ENCODE assay signal across 15 cellular contexts in genomic region chr2:44201648-44202047, GRCh38. TPM values are rescaled to one million over a fixed set of nuclear protein-coding genes. Genes with fewer than 3 reads are reported as not detected.
DNase-seq lines count a peak whose midpoint lies in the region; ATAC-seq and TF ChIP-seq lines count a peak whose summit lies in the region.
"Had no signal": no experiment of that assay in that cellular context is flagged by ENCODE, and none has a peak within 500 bp of the region (broad histone marks: within the 10 kb centered on the region; RNA-seq: fewer than 3 reads in every experiment).

No MANE protein-coding gene starts in this region.

- H3K27ac Mint-ChIP-seq in CD4-positive, CD25-positive, alpha-beta regulatory T cell, result no peak overlapping the region
- H3K27ac Mint-ChIP-seq: B cell; CD8-positive, alpha-beta T cell had no signal

- H3K36me3 Mint-ChIP-seq in CD4-positive, CD25-positive, alpha-beta regulatory T cell, result peaks cover 32% of the 10 kb centered on the region

- CTCF ChIA-PET in OCI-LY7 (lab: Charles Lee; ENCODE audit: unreplicated experiment), result no interaction called here

- peak overlapping the region; percentile 16 for H3K4me3 ChIP-seq in CD4-positive, CD25-positive, alpha-beta regulatory T cell (ENCODE audit: low read depth, low read length)
- no peak overlapping the region for H3K4me3 ChIP-seq in OCI-LY7 (ENCODE audit: low read depth, low read length, poor library complexity, severe bottlenecking)
- H3K4me3 ChIP-seq in lower lobe of right lung, result no peak overlapping the region
- no peak overlapping the region for H3K4me3 ChIP-seq in Karpas-422 (ENCODE audit: low read length)
- no peak overlapping the region for H3K4me3 ChIP-seq in hepatocyte
- H3K4me3 ChIP-seq: MG63 had no signal

- no peak overlapping the region for H3K4me2 ChIP-seq in OCI-LY7 (ENCODE audit: low read length)
- H3K4me2 ChIP-seq in Karpas-422 (ENCODE audit: low read depth, low read length, poor library complexity, severe bottlenecking), result no peak overlapping the region
- no peak overlapping the region for H3K4me2 ChIP-seq in hepatocyte

- H3K79me2 ChIP-seq in OCI-LY7 (ENCODE audit: insufficient read depth, low read depth, low read length), result peaks cover 73% of the 10 kb centered on the region
- H3K79me2 ChIP-seq in Karpas-422 (ENCODE audit: low read length), result peaks cover 97% of the 10 kb centered on the region
- peaks cover 89% of the 10 kb centered on the region for H3K79me2 ChIP-seq in hepatocyte

- H3K27me3 ChIP-seq in CD4-positive, CD25-positive, alpha-beta regulatory T cell (ENCODE audit: control insufficient read depth, insufficient read depth, low read length), result no peaks in the 10 kb centered on the region
- H3K27me3 ChIP-seq in lower lobe of right lung (ENCODE audit: low read depth), result no peaks in the 10 kb centered on the region
- no peaks in the 10 kb centered on the region for H3K27me3 ChIP-seq in Karpas-422 (ENCODE audit: low read length)
- no peaks in the 10 kb centered on the region for H3K27me3 ChIP-seq in hepatocyte
- H3K27me3 ChIP-seq: MG63 had no signal

- peaks cover 37% of the 10 kb centered on the region for H3K4me1 ChIP-seq in CD4-positive, CD25-positive, alpha-beta regulatory T cell (ENCODE audit: control insufficient read depth, insufficient read depth, low read length, poor library complexity, severe bottlenecking)
- H3K4me1 ChIP-seq in OCI-LY7 (ENCODE audit: insufficient read depth, low read length, poor library complexity, severe bottlenecking) (no peaks in the 10 kb centered on the region), lower lobe of right lung (no peaks in the 10 kb centered on the region), Karpas-422 (ENCODE audit: low read length) (no peaks in the 10 kb centered on the region), hepatocyte (ENCODE audit: insufficient read depth) (no peaks in the 10 kb centered on the region)

- H4K20me1 ChIP-seq in OCI-LY7 (ENCODE audit: insufficient read depth, low read length) (peaks cover 11% of the 10 kb centered on the region; the same call in 1 of the 2 replicates), Karpas-422 (ENCODE audit: insufficient read depth, low read depth, low read length) (no peaks in the 10 kb centered on the region), hepatocyte (ENCODE audit: insufficient read depth, poor library complexity, severe bottlenecking) (peaks cover 30% of the 10 kb centered on the region)

- H3K4me3 Mint-ChIP-seq in CD4-positive, CD25-positive, alpha-beta regulatory T cell, result peak overlapping the region in 2 of 4 donors; percentile 7 to 48
- H3K4me3 Mint-ChIP-seq: B cell; CD8-positive, alpha-beta T cell had no signal

- no peaks in the 10 kb centered on the region for H3K27me3 Mint-ChIP-seq in CD4-positive, CD25-positive, alpha-beta regulatory T cell
- H3K27me3 Mint-ChIP-seq: B cell had no signal

- peaks cover 0 to 5% (median 0%) of the 10 kb centered on the region in 7 donors for H3K9me3 Mint-ChIP-seq in CD4-positive, CD25-positive, alpha-beta regulatory T cell

- 86% methylated on average over 5 of the region's 5 CpGs for WGBS in hepatocyte (ENCODE audit: low lambda C conversion rate, missing lambda C conversion rate)

- H3K9ac ChIP-seq in Karpas-422 (ENCODE audit: low read length), result no peak overlapping the region

- POLR2A ChIA-PET in OCI-LY7 (lab: Charles Lee), result interaction anchor here (0.8 to 1.1 kb wide), 3 partner anchors 10 to 34 kb away, joined by 3 to 5 read pairs (median 3); no protein-coding TSS in a partner anchor

- H3K4me1 Mint-ChIP-seq in CD4-positive, CD25-positive, alpha-beta regulatory T cell, result peaks cover 54 to 84% (median 61%) of the 10 kb centered on the region in 4 donors

- no peaks in the 10 kb centered on the region for H3K9me3 ChIP-seq in CD4-positive, CD25-positive, alpha-beta regulatory T cell (ENCODE audit: control insufficient read depth in 2 of 2, low read length in 2 of 2)
- H3K9me3 ChIP-seq in OCI-LY7 (ENCODE audit: low read length), result no peaks in the 10 kb centered on the region
- no peaks in the 10 kb centered on the region for H3K9me3 ChIP-seq in lower lobe of right lung
- H3K9me3 ChIP-seq in Karpas-422 (ENCODE audit: low read length), result no peaks in the 10 kb centered on the region
- no peaks in the 10 kb centered on the region for H3K9me3 ChIP-seq in hepatocyte (ENCODE audit: low read depth)
- H3K9me3 ChIP-seq: MG63 had no signal

- no peak overlapping the region for H2AFZ ChIP-seq in OCI-LY7 (ENCODE audit: low read length)
- no peak overlapping the region for H2AFZ ChIP-seq in Karpas-422 (ENCODE audit: low read length)
- H2AFZ ChIP-seq in hepatocyte, result no peak overlapping the region

- intact Hi-C loops in OCI-LY7 (cut with micrococcal nuclease; ENCODE audit: unreplicated experiment), result no loop called here
- intact Hi-C loops in lower lobe of right lung (cut with DNase I), result no loop called here

- DNase-seq in CD4-positive, CD25-positive, alpha-beta regulatory T cell, result no peak
- DNase-seq in EL (peak; percentile 8), OCI-LY7 (ENCODE audit: low spot score) (no peak), iris pigment epithelial cell (ENCODE audit: low read depth) (peak; percentile 43), lower lobe of right lung (no peak), Karpas-422 (no peak), NCI-H510A (lab: John Stamatoyannopoulos, UW) (no peak), hepatocyte (ENCODE audit: low spot score) (no peak)
- DNase-seq: ACHN; CD8-positive, alpha-beta T cell; MG63; NCI-H1092 treated with DMSO at 0.1 percent for 48 hours; NCI-H1694; NCI-H748 treated with DMSO at 0.1 percent for 48 hours had no signal

- no peak for ATAC-seq in CD4-positive, CD25-positive, alpha-beta regulatory T cell (ENCODE audit: low read depth in 2 of 2)
- ATAC-seq in lower lobe of right lung, result no peak
- ATAC-seq: CD8-positive, alpha-beta T cell had no signal

- TSS peak; percentile 33 for BruUV-seq in OCI-LY7 (replicated peaks; lab: Mats Ljungman, UMichigan)

- H3K36me3 ChIP-seq in CD4-positive, CD25-positive, alpha-beta regulatory T cell (ENCODE audit: control insufficient read depth, insufficient read depth, low read length), result peaks cover 20% of the 10 kb centered on the region
- peaks cover 38% of the 10 kb centered on the region for H3K36me3 ChIP-seq in OCI-LY7 (ENCODE audit: insufficient read depth, low read length)
- H3K36me3 ChIP-seq in lower lobe of right lung, result peaks cover 8% of the 10 kb centered on the region
- peaks cover 32% of the 10 kb centered on the region for H3K36me3 ChIP-seq in Karpas-422 (ENCODE audit: insufficient read depth, low read length)
- H3K36me3 ChIP-seq in hepatocyte (replicated peaks; ENCODE audit: insufficient read depth, low read depth), result no peaks in the 10 kb centered on the region

- no peaks in the 10 kb centered on the region for H3K9me2 ChIP-seq in OCI-LY7 (ENCODE audit: insufficient read depth, low read length)
- no peaks in the 10 kb centered on the region for H3K9me2 ChIP-seq in Karpas-422 (replicated peaks; ENCODE audit: insufficient read depth, low read length)
- no peaks in the 10 kb centered on the region for H3K9me2 ChIP-seq in hepatocyte (replicated peaks; ENCODE audit: insufficient read depth)

- no peak overlapping the region for H3K27ac ChIP-seq in CD4-positive, CD25-positive, alpha-beta regulatory T cell (ENCODE audit: insufficient read depth, low read length, poor library complexity, severe bottlenecking)
- H3K27ac ChIP-seq in OCI-LY7 (ENCODE audit: low read depth, low read length, poor library complexity, severe bottlenecking) (no peak overlapping the region), lower lobe of right lung (no peak overlapping the region), Karpas-422 (ENCODE audit: low read length) (no peak overlapping the region), hepatocyte (no peak overlapping the region)

- TF ChIP-seq CTCF in OCI-LY7 (conservative IDR thresholded peaks at IDR 0.05; ENCODE audit: low read length) (no peak), lower lobe of right lung (IDR thresholded peaks at IDR 0.05) (no peak), hepatocyte (IDR thresholded peaks at IDR 0.05; ENCODE audit: poor library complexity) (no peak)

RNA-seq across cellular contexts. Expression of gene PPM1B, which starts 33.0 kb away (rescaled TPM):
- total RNA-seq in CD4-positive, CD25-positive, alpha-beta regulatory T cell, result 91.8 TPM
- polyA plus RNA-seq in CD4-positive, CD25-positive, alpha-beta regulatory T cell, result 10 to 100 TPM; 48.9 to 62.6 (median 58.2) TPM
- 23.6 and 24.8 TPM in 2 replicates for total RNA-seq in OCI-LY7 (2014; rRNA removed; shearing (Covaris generic))
- 42.7 and 49.8 TPM in 2 replicates for total RNA-seq in OCI-LY7 (2022)
- total RNA-seq in lower lobe of right lung, result 51.7 TPM
- total RNA-seq in Karpas-422 (2014; rRNA removed; shearing (Covaris generic); ENCODE audit: low replicate concordance), result 25.2 and 49.5 TPM in 2 replicates
- total RNA-seq in hepatocyte, result 48.1 and 49.1 TPM in 2 replicates
- 36.0 and 39.1 TPM in 2 replicates for polyA plus RNA-seq in hepatocyte

Comparison
In these comparisons a context has a peak if more than half of its experiments do, and no peak if none do; other contexts are left out.
1. DNase-seq: peak in EL (single experiment) and iris pigment epithelial cell (single experiment); none in CD4-positive, CD25-positive, alpha-beta regulatory T cell (0 of 3), OCI-LY7 (single experiment), lower lobe of right lung (single experiment), Karpas-422 (single experiment), NCI-H510A (single experiment) and hepatocyte (single experiment).